7 cellular contexts compared by ENCODE assay signal in genomic region chr16:12773216-12773615, GRCh38.
"Had no signal": no experiment of that assay in that cellular context is flagged by ENCODE, and none has a peak within 500 bp of the region (broad histone marks: within the 10 kb centered on the region; RNA-seq: fewer than 3 reads in every experiment).

No MANE protein-coding gene starts in this region.

- H3K4me2 ChIP-seq: GM23338 had no signal

- FAIRE-seq: H1, H54 had no signal

- H3K27ac ChIP-seq: HL-60 had no signal

- H3K4me3 ChIP-seq: GM23338 had no signal

- H2AFZ ChIP-seq: GM23338 had no signal

- ATAC-seq: GM23338 had no signal

- DNase-seq: H9, HCEC 1CT, KG1 had no signal
